26 cellular contexts compared by ENCODE assay signal in the genomic region with DNA sequence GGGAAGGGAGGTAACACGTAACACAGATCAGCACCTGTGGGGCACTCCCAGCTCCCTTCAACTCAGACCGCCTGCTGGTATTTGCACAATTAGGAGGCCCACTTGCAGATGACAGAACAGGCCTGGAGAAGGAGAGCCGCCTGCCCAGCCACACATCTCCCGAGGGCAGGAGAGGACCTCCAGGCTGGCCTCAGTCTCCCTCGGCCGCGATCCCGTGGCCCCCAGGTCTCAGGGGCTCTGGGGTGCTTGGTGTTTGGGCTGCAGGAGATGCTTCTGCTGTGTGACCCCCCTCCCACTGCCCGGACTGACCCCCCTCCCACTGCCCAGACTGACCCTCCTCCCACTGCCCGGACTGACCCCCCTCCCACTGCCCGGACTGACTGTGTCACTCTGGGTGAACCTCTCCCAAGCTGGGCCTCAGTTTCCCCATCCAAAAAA.
"Had no signal": no experiment of that assay in that cellular context is flagged by ENCODE, and none has a peak within 500 bp of the region (broad histone marks: within the 10 kb centered on the region; RNA-seq: fewer than 3 reads in every experiment).

No MANE protein-coding gene starts in this region.

- H3K4me3 Mint-ChIP-seq: activated CD4-positive, alpha-beta T cell treated with anti-CD3 and anti-CD28 coated beads for 36 hours; activated CD8-positive, alpha-beta memory T cell treated with anti-CD3 and anti-CD28 coated beads, Interleukin-2, amount 10 ng/mL, durations not matched to agents 7 days and 5 days; activated CD8-positive, alpha-beta T cell treated with anti-CD3 and anti-CD28 coated beads, Interleukin-2, amount 10 ng/mL, durations not matched to agents 7 days and 5 days; activated naive CD8-positive, alpha-beta T cell treated with anti-CD3 and anti-CD28 coated beads for 36 hours; immature natural killer cell; nephron; stimulated activated naive B cell treated with anti-CD40 and anti-IgM and Interleukin-4, amounts not matched to agents 10 μg/mL and 1 μg/mL and 100 μg/mL, for 72 hours; T-helper 2 cell treated with Interferon-gamma antibody and Interleukin-4, amounts not matched to agents 5 μg/mL and 100 μg/mL, for 36 hours had no signal

- H3K36me3 ChIP-seq: adrenal gland, colonic mucosa, gastroesophageal sphincter, neutrophil, stomach, thyroid gland, upper lobe of left lung had no signal

- H3K4me1 Mint-ChIP-seq: activated CD4-positive, alpha-beta T cell treated with anti-CD3 and anti-CD28 coated beads for 36 hours; activated CD8-positive, alpha-beta memory T cell treated with anti-CD3 and anti-CD28 coated beads, Interleukin-2, amount 10 ng/mL, durations not matched to agents 7 days and 5 days; activated naive CD8-positive, alpha-beta T cell treated with anti-CD3 and anti-CD28 coated beads for 36 hours; immature natural killer cell; stimulated activated naive B cell treated with anti-CD40 and anti-IgM and Interleukin-4, amounts not matched to agents 10 μg/mL and 1 μg/mL and 100 μg/mL, for 72 hours had no signal

- H3K9me3 ChIP-seq: colonic mucosa, neutrophil, thyroid gland had no signal

- H3K9me3 Mint-ChIP-seq: T-helper 2 cell treated with Interferon-gamma antibody and Interleukin-4, amounts not matched to agents 5 μg/mL and 100 μg/mL, for 36 hours had no signal

- DNase-seq: activated CD4-positive, alpha-beta T cell treated with anti-CD3 and anti-CD28 coated beads for 36 hours; activated CD4-positive, CD25-positive, alpha-beta regulatory T cell; activated CD8-positive, alpha-beta memory T cell treated with anti-CD3 and anti-CD28 coated beads, Interleukin-2, amount 10 ng/mL, durations not matched to agents 7 days and 5 days; activated CD8-positive, alpha-beta T cell treated with anti-CD3 and anti-CD28 coated beads, Interleukin-2, amount 10 ng/mL, durations not matched to agents 7 days and 5 days; activated naive CD4-positive, alpha-beta T cell; activated naive CD8-positive, alpha-beta T cell treated with anti-CD3 and anti-CD28 coated beads for 36 hours; activated T-cell treated with anti-CD3 and anti-CD28 coated beads, Interleukin-2, amount 50 U/mL, for 48 hours; adrenal gland; colonic mucosa; effector memory CD4-positive, alpha-beta T cell; hypothalamus; immature natural killer cell; small intestine; stimulated activated CD4-positive, alpha-beta T cell treated with anti-CD3 and anti-CD28 coated beads, Interleukin-2, amount 100 ng/mL, for 24 hours; stimulated activated naive B cell treated with anti-CD40 and anti-IgM and Interleukin-4, amounts not matched to agents 10 μg/mL and 1 μg/mL and 100 μg/mL, for 72 hours; stomach; T-helper 1 cell; thyroid gland had no signal

- H3K36me3 Mint-ChIP-seq: activated CD8-positive, alpha-beta memory T cell treated with anti-CD3 and anti-CD28 coated beads, Interleukin-2, amount 10 ng/mL, durations not matched to agents 7 days and 5 days; activated naive CD8-positive, alpha-beta T cell treated with anti-CD3 and anti-CD28 coated beads for 36 hours; immature natural killer cell had no signal

- H3K27ac ChIP-seq: adrenal gland, body of pancreas, colonic mucosa, gastroesophageal sphincter, neutrophil, stomach, thyroid gland, upper lobe of left lung had no signal

- H3K4me1 ChIP-seq: adrenal gland, colonic mucosa, stomach, thyroid gland, upper lobe of left lung had no signal

- H3K27me3 ChIP-seq: body of pancreas, thyroid gland had no signal

- H3K4me3 ChIP-seq: adrenal gland, body of pancreas, colonic mucosa, gastroesophageal sphincter, stomach, thyroid gland, upper lobe of left lung had no signal

- H3K27ac Mint-ChIP-seq: activated CD4-positive, alpha-beta T cell treated with anti-CD3 and anti-CD28 coated beads for 36 hours; activated CD8-positive, alpha-beta memory T cell treated with anti-CD3 and anti-CD28 coated beads, Interleukin-2, amount 10 ng/mL, durations not matched to agents 7 days and 5 days; activated CD8-positive, alpha-beta T cell treated with anti-CD3 and anti-CD28 coated beads, Interleukin-2, amount 10 ng/mL, durations not matched to agents 7 days and 5 days; activated naive CD8-positive, alpha-beta T cell treated with anti-CD3 and anti-CD28 coated beads for 36 hours; activated T-helper 2 cell treated with anti-CD3 and anti-CD28 coated beads, Interferon-gamma antibody, Interleukin-2, Interleukin-4, amounts not matched to agents 10 μg/mL and 5 μg/mL and 100 μg/mL, durations not matched to agents 14 hours and 24 hours and 36 hours; immature natural killer cell; nephron; progenitor cell of endocrine pancreas; stimulated activated naive B cell treated with anti-CD40 and anti-IgM and Interleukin-4, amounts not matched to agents 10 μg/mL and 1 μg/mL and 100 μg/mL, for 72 hours; T-helper 2 cell treated with Interferon-gamma antibody and Interleukin-4, amounts not matched to agents 5 μg/mL and 100 μg/mL, for 36 hours had no signal
